Comparison of ENCODE assay signal across 17 cellular contexts in genomic region chr14:22505309-22505708, GRCh38.
DNase-seq lines count a peak whose midpoint lies in the region; ATAC-seq and TF ChIP-seq lines count a peak whose summit lies in the region.
"Had no signal": no experiment of that assay in that cellular context is flagged by ENCODE, and none has a peak within 500 bp of the region (broad histone marks: within the 10 kb centered on the region; RNA-seq: fewer than 3 reads in every experiment).

No MANE protein-coding gene starts in this region.

- intact Hi-C loops in CD8-positive, alpha-beta T cell (cut with DNase I, micrococcal nuclease): loop anchor here (1.0 to 10.0 kb wide), 5 partner anchors 42 to 641 kb away; no protein-coding TSS in a partner anchor
- intact Hi-C loops in activated CD4-positive, alpha-beta memory T cell treated with anti-CD3 and anti-CD28 coated beads for 36 hours (cut with micrococcal nuclease): loop anchor here (10.0 kb wide), 1 partner anchor 641 kb away; no protein-coding TSS in a partner anchor
- intact Hi-C loops in MCF 10A (cut with micrococcal nuclease): no loop called here

- H3K9me3 ChIP-seq in BLaER1 treated with 17β-estradiol and CSF1 and Interleukin-3, amounts not matched to agents 10 nM and 100 nM (replicated peaks in 1 of 11): no peaks in the 10 kb centered on the region
- no peaks in the 10 kb centered on the region for H3K9me3 ChIP-seq in CD8-positive, alpha-beta T cell (ENCODE audit: low read length)
- H3K9me3 ChIP-seq: heart left ventricle, MG63 had no signal

- H4K20me1 ChIP-seq in BLaER1 treated with 17β-estradiol and CSF1 and Interleukin-3, amounts not matched to agents 10 nM and 100 nM: peaks cover 0 to 100% (median 6%) of the 10 kb centered on the region in 11 experiments; a peak in 11 of 22 replicates

- peak overlapping the region; percentile 81 for H3K4me3 Mint-ChIP-seq in CD8-positive, alpha-beta T cell
- H3K4me3 Mint-ChIP-seq in activated CD4-positive, alpha-beta memory T cell treated with anti-CD3 and anti-CD28 coated beads for 36 hours: peak overlapping the region; percentile 79
- peak overlapping the region in 4 of 5 donors; percentile 52 to 79 (median 59) for H3K4me3 Mint-ChIP-seq in immature natural killer cell
- no peak overlapping the region for H3K4me3 Mint-ChIP-seq in MCF 10A (ENCODE audit: unreplicated experiment)
- H3K4me3 Mint-ChIP-seq: brain had no signal

- no peaks in the 10 kb centered on the region for H3K27me3 Mint-ChIP-seq in CD8-positive, alpha-beta T cell (ENCODE audit: low read depth)
- no peaks in the 10 kb centered on the region for H3K27me3 Mint-ChIP-seq in activated CD4-positive, alpha-beta memory T cell treated with anti-CD3 and anti-CD28 coated beads for 36 hours
- H3K27me3 Mint-ChIP-seq in immature natural killer cell (ENCODE audit: low read depth in 3 of 3) (peaks cover 0 to 6% (median 0%) of the 10 kb centered on the region in 3 donors), MCF 10A (ENCODE audit: insufficient read depth, unreplicated experiment) (no peaks in the 10 kb centered on the region)

- peaks cover 90% of the 10 kb centered on the region for H3K36me3 Mint-ChIP-seq in CD8-positive, alpha-beta T cell
- H3K36me3 Mint-ChIP-seq in activated CD4-positive, alpha-beta memory T cell treated with anti-CD3 and anti-CD28 coated beads for 36 hours: peaks cover 95% of the 10 kb centered on the region
- peaks cover 19 to 31% (median 29%) of the 10 kb centered on the region in 3 donors for H3K36me3 Mint-ChIP-seq in immature natural killer cell
- no peaks in the 10 kb centered on the region for H3K36me3 Mint-ChIP-seq in MCF 10A (ENCODE audit: insufficient read depth, unreplicated experiment)
- H3K36me3 Mint-ChIP-seq: brain had no signal

- CTCF ChIA-PET in CD8-positive, alpha-beta T cell (lab: Charles Lee): interaction anchor here (1.1 to 2.3 kb wide), 3 partner anchors 26 to 65 kb away, joined by 3 to 8 read pairs (median 7); no protein-coding TSS in a partner anchor
- CTCF ChIA-PET in activated CD4-positive, alpha-beta memory T cell treated with anti-CD3 and anti-CD28 coated beads for 36 hours (lab: Charles Lee): interaction anchor here (3.7 kb wide), 1 partner anchor 51 kb away, joined by 19 read pairs; no protein-coding TSS in a partner anchor
- CTCF ChIA-PET in MCF 10A (lab: Yijun Ruan, JAX): interaction anchor here (1.1 to 1.3 kb wide), 2 partner anchors 15 to 117 kb away, joined by 3 to 5 read pairs; no protein-coding TSS in a partner anchor

- peaks cover 77% of the 10 kb centered on the region for H3K4me1 Mint-ChIP-seq in CD8-positive, alpha-beta T cell (ENCODE audit: low read depth)
- peaks cover 34% of the 10 kb centered on the region for H3K4me1 Mint-ChIP-seq in activated CD4-positive, alpha-beta memory T cell treated with anti-CD3 and anti-CD28 coated beads for 36 hours (ENCODE audit: low read depth)
- H3K4me1 Mint-ChIP-seq in immature natural killer cell: peaks cover 57 to 75% of the 10 kb centered on the region in 2 donors
- no peaks in the 10 kb centered on the region for H3K4me1 Mint-ChIP-seq in MCF 10A (ENCODE audit: insufficient read depth, unreplicated experiment)

- H3K4me1 ChIP-seq in BLaER1 treated with 17β-estradiol and CSF1 and Interleukin-3, amounts not matched to agents 10 nM and 100 nM: peaks cover 42 to 91% (median 75%) of the 10 kb centered on the region in 10 experiments
- peaks cover 48% of the 10 kb centered on the region for H3K4me1 ChIP-seq in CD8-positive, alpha-beta T cell (ENCODE audit: insufficient read depth, low read length)

- DNase-seq in CD8-positive, alpha-beta T cell: no peak
- no peak for DNase-seq in activated CD4-positive, alpha-beta memory T cell treated with anti-CD3 and anti-CD28 coated beads for 36 hours
- DNase-seq in immature natural killer cell (no peak), MCF 10A (ENCODE audit: unreplicated experiment) (no peak), NCI-H146 (lab: John Stamatoyannopoulos, UW) (no peak)
- DNase-seq: activated CD4-positive, alpha-beta T cell treated with anti-CD3 and anti-CD28 coated beads for 1 hour; activated effector memory CD4-positive, alpha-beta T cell treated with anti-CD3 and anti-CD28 coated beads, Interleukin-2, amount 50 U/mL, for 16 hours; DND-41; heart left ventricle; mesenchymal stem cell; MG63; NCI-H2029; NCI-H526 had no signal

- POLR2A ChIA-PET in CD8-positive, alpha-beta T cell (lab: Charles Lee): interaction anchor here (0.6 to 26.7 kb wide), 10 partner anchors 12 to 534 kb away, joined by 3 to 472 read pairs (median 4); no protein-coding TSS in a partner anchor
- POLR2A ChIA-PET in activated CD4-positive, alpha-beta memory T cell treated with anti-CD3 and anti-CD28 coated beads for 36 hours (lab: Charles Lee): interaction anchor here (0.9 to 29.3 kb wide), 12 partner anchors 3 to 58 kb away, joined by 3 to 639 read pairs (median 30); no protein-coding TSS in a partner anchor
- POLR2A ChIA-PET in MCF 10A (lab: Yijun Ruan, JAX): no interaction called here

- H3K36me3 ChIP-seq in BLaER1 treated with 17β-estradiol and CSF1 and Interleukin-3, amounts not matched to agents 10 nM and 100 nM: peaks cover 0 to 100% (median 85%) of the 10 kb centered on the region in 11 experiments; a peak in 14 of 22 replicates
- H3K36me3 ChIP-seq in CD8-positive, alpha-beta T cell (ENCODE audit: insufficient read depth, low read length): peaks cover 27% of the 10 kb centered on the region
- H3K36me3 ChIP-seq: heart left ventricle, MG63 had no signal

- no peak for ATAC-seq in CD8-positive, alpha-beta T cell
- no peak for ATAC-seq in HG03139 (IDR thresholded peaks at IDR 0.05; ENCODE audit: unreplicated experiment)
- ATAC-seq: heart left ventricle had no signal

- H3K27me3 ChIP-seq in BLaER1 treated with 17β-estradiol and CSF1 and Interleukin-3, amounts not matched to agents 10 nM and 100 nM: no peaks in the 10 kb centered on the region
- H3K27me3 ChIP-seq in CD8-positive, alpha-beta T cell (ENCODE audit: insufficient read depth, low read length): no peaks in the 10 kb centered on the region
- H3K27me3 ChIP-seq: heart left ventricle, MG63 had no signal

- no peak overlapping the region for H3K4me3 ChIP-seq in BLaER1 treated with 17β-estradiol and CSF1 and Interleukin-3, amounts not matched to agents 10 nM and 100 nM
- H3K4me3 ChIP-seq in CD8-positive, alpha-beta T cell (ENCODE audit: low read depth, low read length): peak overlapping the region; percentile 49
- H3K4me3 ChIP-seq: MG63 had no signal

- peak overlapping the region; percentile 99 for H3K27ac Mint-ChIP-seq in CD8-positive, alpha-beta T cell
- peak overlapping the region; percentile 98 for H3K27ac Mint-ChIP-seq in activated CD4-positive, alpha-beta memory T cell treated with anti-CD3 and anti-CD28 coated beads for 36 hours
- H3K27ac Mint-ChIP-seq in immature natural killer cell (peak overlapping the region; percentile 87 to 98 (median 92)), MCF 10A (ENCODE audit: low read depth, unreplicated experiment) (no peak overlapping the region)

- BruUV-seq in MCF 10A (replicated peaks; lab: Mats Ljungman, UMichigan): no TSS peak

- H3K9me3 Mint-ChIP-seq in CD8-positive, alpha-beta T cell: no peaks in the 10 kb centered on the region
- no peaks in the 10 kb centered on the region for H3K9me3 Mint-ChIP-seq in activated CD4-positive, alpha-beta memory T cell treated with anti-CD3 and anti-CD28 coated beads for 36 hours
- H3K9me3 Mint-ChIP-seq in immature natural killer cell (no peaks in the 10 kb centered on the region), MCF 10A (ENCODE audit: unreplicated experiment) (no peaks in the 10 kb centered on the region)
- H3K9me3 Mint-ChIP-seq: brain had no signal

- peak overlapping the region in 7 of 11 experiments; percentile 8 to 46 (median 32); a peak in 5 of 22 replicates for H3K9ac ChIP-seq in BLaER1 treated with 17β-estradiol and CSF1 and Interleukin-3, amounts not matched to agents 10 nM and 100 nM

- no peak for TF ChIP-seq CTCF in CD8-positive, alpha-beta T cell (IDR thresholded peaks at IDR 0.05)
- no peak for TF ChIP-seq CTCF in MCF 10A (IDR thresholded peaks at IDR 0.05; ENCODE audit: unreplicated experiment)

- H3K4me2 ChIP-seq in BLaER1 treated with 17β-estradiol and CSF1 and Interleukin-3, amounts not matched to agents 10 nM and 100 nM: peak overlapping the region; percentile 17 to 65 (median 46)

- peak overlapping the region in 7 of 11 experiments; percentile 32 to 67 (median 60); a peak in 14 of 22 replicates for H3K27ac ChIP-seq in BLaER1 treated with 17β-estradiol and CSF1 and Interleukin-3, amounts not matched to agents 10 nM and 100 nM
- H3K27ac ChIP-seq in CD8-positive, alpha-beta T cell (ENCODE audit: low read depth, low read length): peak overlapping the region; percentile 72
- H3K27ac ChIP-seq: C4-2B had no signal
